8 cellular contexts compared by ENCODE assay signal in the genomic region with DNA sequence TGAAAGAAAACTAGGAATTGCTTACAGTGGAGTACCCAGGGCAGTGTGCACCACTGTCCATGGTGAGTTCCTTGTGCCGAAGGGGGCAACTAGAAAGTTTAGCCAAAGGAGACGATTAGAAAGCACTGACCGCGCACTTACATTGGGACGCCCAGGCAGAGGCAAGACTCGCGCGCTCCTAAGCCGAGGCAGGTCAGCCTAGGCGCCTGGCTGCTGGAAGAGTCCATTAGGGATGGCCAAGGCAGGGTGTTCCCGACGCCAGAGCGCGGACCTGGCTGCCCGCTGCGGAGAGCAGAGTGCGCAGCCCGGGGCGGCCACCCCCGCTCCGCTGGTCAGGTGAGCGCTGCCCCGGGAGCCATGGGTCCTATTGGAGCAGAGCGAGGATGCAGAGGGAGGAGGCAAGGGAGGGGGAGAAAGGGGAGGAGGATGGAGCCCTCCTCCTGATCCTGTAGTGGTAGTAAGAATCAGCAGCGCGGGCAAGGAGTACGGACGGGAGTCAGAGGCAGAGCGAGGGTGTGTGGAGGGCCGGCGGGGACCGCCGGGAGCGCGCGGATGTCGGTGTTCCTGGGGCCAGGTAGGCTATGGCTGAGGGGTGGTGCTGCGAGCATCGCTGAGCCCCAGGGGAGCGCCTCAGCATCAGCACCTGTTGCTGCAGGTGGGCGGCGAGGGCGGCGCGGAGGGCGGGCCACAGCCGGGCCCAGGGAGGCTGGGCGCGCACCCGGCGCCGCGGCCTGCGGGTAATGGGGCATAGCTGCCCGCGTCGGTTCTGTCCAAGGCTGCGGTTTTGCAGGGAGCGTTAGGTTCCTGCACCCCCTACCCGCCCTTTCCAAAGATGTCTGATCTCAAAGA. TPM values are rescaled to one million over a fixed set of nuclear protein-coding genes. Genes with fewer than 3 reads are reported as not detected.
A peak's percentile ranks its signal among the peaks of the same experiment; 100 is the strongest.
DNase-seq lines count a peak whose midpoint lies in the region; ATAC-seq and TF ChIP-seq lines count a peak whose summit lies in the region.

A gene with protein sequence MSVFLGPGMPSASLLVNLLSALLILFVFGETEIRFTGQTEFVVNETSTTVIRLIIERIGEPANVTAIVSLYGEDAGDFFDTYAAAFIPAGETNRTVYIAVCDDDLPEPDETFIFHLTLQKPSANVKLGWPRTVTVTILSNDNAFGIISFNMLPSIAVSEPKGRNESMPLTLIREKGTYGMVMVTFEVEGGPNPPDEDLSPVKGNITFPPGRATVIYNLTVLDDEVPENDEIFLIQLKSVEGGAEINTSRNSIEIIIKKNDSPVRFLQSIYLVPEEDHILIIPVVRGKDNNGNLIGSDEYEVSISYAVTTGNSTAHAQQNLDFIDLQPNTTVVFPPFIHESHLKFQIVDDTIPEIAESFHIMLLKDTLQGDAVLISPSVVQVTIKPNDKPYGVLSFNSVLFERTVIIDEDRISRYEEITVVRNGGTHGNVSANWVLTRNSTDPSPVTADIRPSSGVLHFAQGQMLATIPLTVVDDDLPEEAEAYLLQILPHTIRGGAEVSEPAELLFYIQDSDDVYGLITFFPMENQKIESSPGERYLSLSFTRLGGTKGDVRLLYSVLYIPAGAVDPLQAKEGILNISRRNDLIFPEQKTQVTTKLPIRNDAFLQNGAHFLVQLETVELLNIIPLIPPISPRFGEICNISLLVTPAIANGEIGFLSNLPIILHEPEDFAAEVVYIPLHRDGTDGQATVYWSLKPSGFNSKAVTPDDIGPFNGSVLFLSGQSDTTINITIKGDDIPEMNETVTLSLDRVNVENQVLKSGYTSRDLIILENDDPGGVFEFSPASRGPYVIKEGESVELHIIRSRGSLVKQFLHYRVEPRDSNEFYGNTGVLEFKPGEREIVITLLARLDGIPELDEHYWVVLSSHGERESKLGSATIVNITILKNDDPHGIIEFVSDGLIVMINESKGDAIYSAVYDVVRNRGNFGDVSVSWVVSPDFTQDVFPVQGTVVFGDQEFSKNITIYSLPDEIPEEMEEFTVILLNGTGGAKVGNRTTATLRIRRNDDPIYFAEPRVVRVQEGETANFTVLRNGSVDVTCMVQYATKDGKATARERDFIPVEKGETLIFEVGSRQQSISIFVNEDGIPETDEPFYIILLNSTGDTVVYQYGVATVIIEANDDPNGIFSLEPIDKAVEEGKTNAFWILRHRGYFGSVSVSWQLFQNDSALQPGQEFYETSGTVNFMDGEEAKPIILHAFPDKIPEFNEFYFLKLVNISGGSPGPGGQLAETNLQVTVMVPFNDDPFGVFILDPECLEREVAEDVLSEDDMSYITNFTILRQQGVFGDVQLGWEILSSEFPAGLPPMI (N-terminal part only) (plus strand): TSS at position 454 of the 849 bp plus-strand sequence. CDS start 99 bp downstream, at position 553.

- ATAC-seq in activated B cell treated with CpG ODN at 0.5 μM for 24 hours (ENCODE audit: low read depth): peak; percentile 45
- peak; percentile 46 for ATAC-seq in naive thymus-derived CD4-positive, alpha-beta T cell
- ATAC-seq in GM18517 (IDR thresholded peaks at IDR 0.05; ENCODE audit: unreplicated experiment): no peak

- H3K4me1 ChIP-seq in naive thymus-derived CD4-positive, alpha-beta T cell (ENCODE audit: control insufficient read depth in 2 of 2, insufficient read depth in 2 of 2, low read length in 2 of 2): no peaks in the 10 kb centered on the region

- TF ChIP-seq CTCF in 22Rv1 (IDR thresholded peaks at IDR 0.05) (no peak), GM10248 (IDR thresholded peaks at IDR 0.05; ENCODE audit: control extremely low read depth, extremely low read depth, low read depth, missing control alignments) (no peak), activated B cell treated with CpG ODN at 0.5 μM for 24 hours (IDR thresholded peaks at IDR 0.05) (no peak), fibroblast of mammary gland (conservative IDR thresholded peaks at IDR 0.05; ENCODE audit: control insufficient read depth, insufficient read depth, low read depth, low read length) (no peak)

- peak within 1 kb of the TSS; percentile 23 for H3K4me3 ChIP-seq in fibroblast of mammary gland (ENCODE audit: control insufficient read depth, low read depth, low read length)
- no peak within 1 kb of the TSS for H3K4me3 ChIP-seq in naive thymus-derived CD4-positive, alpha-beta T cell (ENCODE audit: low read length)

- H3K27me3 Mint-ChIP-seq in activated B cell treated with CpG ODN at 0.5 μM for 24 hours: peaks cover 45% of the 10 kb centered on the region
- peaks cover 44 to 91% (median 78%) of the 10 kb centered on the region in 5 donors for H3K27me3 Mint-ChIP-seq in naive thymus-derived CD4-positive, alpha-beta T cell

- CTCF ChIA-PET in GM10248 (lab: Yijun Ruan, JAX) (interaction anchor here (1.5 to 1.6 kb wide), 2 partner anchors 28 to 225 kb away, joined by 4 to 5 read pairs; a partner anchor contains a TSS), activated B cell treated with CpG ODN at 0.5 μM for 24 hours (lab: Charles Lee) (no interaction called here)
- CTCF ChIA-PET in naive thymus-derived CD4-positive, alpha-beta T cell (lab: Charles Lee): no interaction called here

- peaks cover 0 to 7% of the 10 kb centered on the region in 2 donors for H3K27me3 ChIP-seq in naive thymus-derived CD4-positive, alpha-beta T cell (ENCODE audit: control insufficient read depth in 2 of 2, insufficient read depth in 2 of 2, low read length in 2 of 2)

- no peak within 1 kb of the TSS for H3K27ac Mint-ChIP-seq in activated B cell treated with CpG ODN at 0.5 μM for 24 hours
- peak within 1 kb of the TSS in 1 of 9 donors; percentile 3 for H3K27ac Mint-ChIP-seq in naive thymus-derived CD4-positive, alpha-beta T cell

- H3K27ac ChIP-seq in 22Rv1: peak within 1 kb of the TSS; percentile 79
- no peak within 1 kb of the TSS for H3K27ac ChIP-seq in naive thymus-derived CD4-positive, alpha-beta T cell (ENCODE audit: low read depth, low read length)

- DNase-seq in GM10248 (ENCODE audit: extremely low spot score) (peak; percentile 26), NCI-H1092 treated with DMSO at 0.1 percent for 48 hours (lab: John Stamatoyannopoulos, UW) (peak; percentile 95), activated B cell treated with CpG ODN at 0.5 μM for 24 hours (no peak), fibroblast of mammary gland (ENCODE audit: low read depth) (peak; percentile 45), GF-D8 (lab: John Stamatoyannopoulos, UW) (no peak)
- DNase-seq in naive thymus-derived CD4-positive, alpha-beta T cell: peak in 2 of 9 donors; percentile 2 to 4

- POLR2A ChIA-PET in GM10248 (lab: Yijun Ruan, JAX) (no interaction called here), activated B cell treated with CpG ODN at 0.5 μM for 24 hours (lab: Charles Lee) (no interaction called here)
- POLR2A ChIA-PET in naive thymus-derived CD4-positive, alpha-beta T cell (lab: Charles Lee): no interaction called here

- no peaks in the 10 kb centered on the region for H3K9me3 ChIP-seq in naive thymus-derived CD4-positive, alpha-beta T cell (ENCODE audit: control insufficient read depth in 2 of 3, low read length in 3 of 3)

- H3K36me3 Mint-ChIP-seq in activated B cell treated with CpG ODN at 0.5 μM for 24 hours (ENCODE audit: low read depth): no peaks in the 10 kb centered on the region
- H3K36me3 Mint-ChIP-seq in naive thymus-derived CD4-positive, alpha-beta T cell: no peaks in the 10 kb centered on the region

- peaks cover 14% of the 10 kb centered on the region for H3K4me1 Mint-ChIP-seq in activated B cell treated with CpG ODN at 0.5 μM for 24 hours
- H3K4me1 Mint-ChIP-seq in naive thymus-derived CD4-positive, alpha-beta T cell: peaks cover 8 to 12% (median 10%) of the 10 kb centered on the region in 7 donors

- intact Hi-C loops in activated B cell treated with CpG ODN at 0.5 μM for 24 hours (cut with micrococcal nuclease): no loop called here
- intact Hi-C loops in naive thymus-derived CD4-positive, alpha-beta T cell (cut with micrococcal nuclease): no loop called here

- no peaks in the 10 kb centered on the region for H3K36me3 ChIP-seq in naive thymus-derived CD4-positive, alpha-beta T cell (ENCODE audit: control insufficient read depth in 2 of 3, insufficient read depth in 3 of 3, low read length in 3 of 3)

- peak within 1 kb of the TSS; percentile 65 for H3K4me3 Mint-ChIP-seq in activated B cell treated with CpG ODN at 0.5 μM for 24 hours
- H3K4me3 Mint-ChIP-seq in naive thymus-derived CD4-positive, alpha-beta T cell: peak within 1 kb of the TSS in 9 of 10 donors; percentile 47 to 75 (median 67)

- no peaks in the 10 kb centered on the region for H3K9me3 Mint-ChIP-seq in activated B cell treated with CpG ODN at 0.5 μM for 24 hours
- H3K9me3 Mint-ChIP-seq in naive thymus-derived CD4-positive, alpha-beta T cell: no peaks in the 10 kb centered on the region

RNA-seq across cellular contexts. Expression of the gene that starts here (rescaled TPM):
- 0.13 TPM in 1 of 2 replicates, not detected in the other for total RNA-seq in activated B cell treated with CpG ODN at 0.5 μM for 24 hours
- total RNA-seq in naive thymus-derived CD4-positive, alpha-beta T cell: 1 to 10 TPM in 1 of 5 experiments, under 1 TPM in 1, not detected in 3; 0.32 to 1.1 TPM
- polyA plus RNA-seq in naive thymus-derived CD4-positive, alpha-beta T cell: not detected

Comparison
In these comparisons a context has a peak if more than half of its experiments do, and no peak if none do; other contexts are left out.
1. Peak in ATAC-seq in activated B cell treated with CpG ODN at 0.5 μM for 24 hours; RNA of the gene not detected or under 1 TPM.
2. DNase-seq: peak in GM10248 (single experiment), NCI-H1092 treated with DMSO at 0.1 percent for 48 hours (single experiment) and fibroblast of mammary gland (single experiment); none in activated B cell treated with CpG ODN at 0.5 μM for 24 hours (single experiment) and GF-D8 (single experiment).